1 cellular context compared by ENCODE assay signal in the genomic region with DNA sequence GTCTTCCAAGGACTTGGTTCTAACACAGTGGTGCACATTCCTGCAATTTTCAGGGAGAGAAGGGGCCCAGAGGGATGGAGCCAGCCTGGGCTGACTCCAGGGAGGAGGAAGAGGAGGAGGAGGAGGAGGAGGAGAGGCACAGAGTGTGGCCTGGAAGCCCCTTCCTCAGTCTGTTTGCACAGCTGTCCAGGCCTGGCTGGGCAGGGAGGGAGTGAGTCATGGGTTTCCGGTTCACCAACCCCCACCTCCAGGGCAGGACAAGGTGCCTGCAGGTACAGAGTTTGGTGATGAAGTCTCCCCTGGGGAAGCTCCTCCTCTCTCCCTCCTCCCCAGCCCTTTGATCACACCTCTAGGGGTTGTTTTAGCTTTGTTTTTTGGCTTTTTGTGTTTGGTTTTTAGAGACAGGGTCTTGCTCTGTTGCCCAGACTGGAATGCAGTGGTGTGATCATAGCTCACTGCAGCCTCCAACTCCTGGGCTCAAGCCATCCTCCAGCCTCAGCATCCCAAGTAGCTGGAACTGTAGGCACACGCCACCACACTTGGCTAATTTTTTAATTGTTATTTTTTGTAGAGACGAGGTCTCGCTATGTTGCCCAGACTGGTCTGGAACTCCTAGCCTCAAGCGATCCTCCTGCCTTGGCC.
TF ChIP-seq lines count a peak whose summit lies in the region.

No MANE protein-coding gene starts in this region.

TF ChIP-seq in HepG2, 621 proteins besides CTCF, POLR2A, EP300 and RAD21 (continued from another document):
- no peak for TF ChIP-seq TCF12 (IDR thresholded peaks at IDR 0.05)
- TF ChIP-seq TCF12 (CRISPR knock-in tag; IDR thresholded peaks at IDR 0.05), result peak; percentile 66; the same call in 1 of the 2 replicates
- no peak for TF ChIP-seq BRD4 (CRISPR knock-in tag; IDR thresholded peaks at IDR 0.05)
- TF ChIP-seq ZC3H4 (CRISPR knock-in tag; IDR thresholded peaks at IDR 0.05; ENCODE audit: borderline replicate concordance), result no peak
- TF ChIP-seq FOXA3 (CRISPR knock-in tag; IDR thresholded peaks at IDR 0.05), result peak; percentile 51; the same call in 1 of the 2 replicates
- TF ChIP-seq CBX1 (IDR thresholded peaks at IDR 0.05; ENCODE audit: low read depth), result no peak
- TF ChIP-seq, protein P1, sequence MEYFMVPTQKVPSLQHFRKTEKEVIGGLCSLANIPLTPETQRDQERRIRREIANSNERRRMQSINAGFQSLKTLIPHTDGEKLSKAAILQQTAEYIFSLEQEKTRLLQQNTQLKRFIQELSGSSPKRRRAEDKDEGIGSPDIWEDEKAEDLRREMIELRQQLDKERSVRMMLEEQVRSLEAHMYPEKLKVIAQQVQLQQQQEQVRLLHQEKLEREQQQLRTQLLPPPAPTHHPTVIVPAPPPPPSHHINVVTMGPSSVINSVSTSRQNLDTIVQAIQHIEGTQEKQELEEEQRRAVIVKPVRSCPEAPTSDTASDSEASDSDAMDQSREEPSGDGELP (IDR thresholded peaks at IDR 0.05; ENCODE audit: borderline replicate concordance, low read depth), result peak; percentile 94
- TF ChIP-seq ZNF263 (CRISPR knock-in tag; IDR thresholded peaks at IDR 0.05), result peak; percentile 97
- TF ChIP-seq, protein P2, sequence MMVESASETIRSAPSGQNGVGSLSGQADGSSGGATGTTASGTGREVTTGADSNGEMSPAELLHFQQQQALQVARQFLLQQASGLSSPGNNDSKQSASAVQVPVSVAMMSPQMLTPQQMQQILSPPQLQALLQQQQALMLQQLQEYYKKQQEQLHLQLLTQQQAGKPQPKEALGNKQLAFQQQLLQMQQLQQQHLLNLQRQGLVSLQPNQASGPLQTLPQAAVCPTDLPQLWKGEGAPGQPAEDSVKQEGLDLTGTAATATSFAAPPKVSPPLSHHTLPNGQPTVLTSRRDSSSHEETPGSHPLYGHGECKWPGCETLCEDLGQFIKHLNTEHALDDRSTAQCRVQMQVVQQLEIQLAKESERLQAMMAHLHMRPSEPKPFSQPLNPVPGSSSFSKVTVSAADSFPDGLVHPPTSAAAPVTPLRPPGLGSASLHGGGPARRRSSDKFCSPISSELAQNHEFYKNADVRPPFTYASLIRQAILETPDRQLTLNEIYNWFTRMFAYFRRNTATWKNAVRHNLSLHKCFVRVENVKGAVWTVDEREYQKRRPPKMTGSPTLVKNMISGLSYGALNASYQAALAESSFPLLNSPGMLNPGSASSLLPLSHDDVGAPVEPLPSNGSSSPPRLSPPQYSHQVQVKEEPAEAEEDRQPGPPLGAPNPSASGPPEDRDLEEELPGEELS (CRISPR knock-in tag; IDR thresholded peaks at IDR 0.05), result peak; percentile 23; the same call in 1 of the 2 replicates
- TF ChIP-seq, protein P3, sequence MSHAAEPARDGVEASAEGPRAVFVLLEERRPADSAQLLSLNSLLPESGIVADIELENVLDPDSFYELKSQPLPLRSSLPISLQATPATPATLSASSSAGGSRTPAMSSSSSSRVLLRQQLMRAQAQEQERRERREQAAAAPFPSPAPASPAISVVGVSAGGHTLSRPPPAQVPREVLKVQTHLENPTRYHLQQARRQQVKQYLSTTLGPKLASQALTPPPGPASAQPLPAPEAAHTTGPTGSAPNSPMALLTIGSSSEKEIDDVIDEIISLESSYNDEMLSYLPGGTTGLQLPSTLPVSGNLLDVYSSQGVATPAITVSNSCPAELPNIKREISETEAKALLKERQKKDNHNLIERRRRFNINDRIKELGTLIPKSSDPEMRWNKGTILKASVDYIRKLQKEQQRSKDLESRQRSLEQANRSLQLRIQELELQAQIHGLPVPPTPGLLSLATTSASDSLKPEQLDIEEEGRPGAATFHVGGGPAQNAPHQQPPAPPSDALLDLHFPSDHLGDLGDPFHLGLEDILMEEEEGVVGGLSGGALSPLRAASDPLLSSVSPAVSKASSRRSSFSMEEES (CRISPR knock-in tag; IDR thresholded peaks at IDR 0.05), result 0 out of 2 replicates have a peak, but pooled peaks have one; percentile 47
- TF ChIP-seq, protein P4, sequence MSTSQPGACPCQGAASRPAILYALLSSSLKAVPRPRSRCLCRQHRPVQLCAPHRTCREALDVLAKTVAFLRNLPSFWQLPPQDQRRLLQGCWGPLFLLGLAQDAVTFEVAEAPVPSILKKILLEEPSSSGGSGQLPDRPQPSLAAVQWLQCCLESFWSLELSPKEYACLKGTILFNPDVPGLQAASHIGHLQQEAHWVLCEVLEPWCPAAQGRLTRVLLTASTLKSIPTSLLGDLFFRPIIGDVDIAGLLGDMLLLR (CRISPR knock-in tag; IDR thresholded peaks at IDR 0.05), result no peak
- TF ChIP-seq, protein P5, sequence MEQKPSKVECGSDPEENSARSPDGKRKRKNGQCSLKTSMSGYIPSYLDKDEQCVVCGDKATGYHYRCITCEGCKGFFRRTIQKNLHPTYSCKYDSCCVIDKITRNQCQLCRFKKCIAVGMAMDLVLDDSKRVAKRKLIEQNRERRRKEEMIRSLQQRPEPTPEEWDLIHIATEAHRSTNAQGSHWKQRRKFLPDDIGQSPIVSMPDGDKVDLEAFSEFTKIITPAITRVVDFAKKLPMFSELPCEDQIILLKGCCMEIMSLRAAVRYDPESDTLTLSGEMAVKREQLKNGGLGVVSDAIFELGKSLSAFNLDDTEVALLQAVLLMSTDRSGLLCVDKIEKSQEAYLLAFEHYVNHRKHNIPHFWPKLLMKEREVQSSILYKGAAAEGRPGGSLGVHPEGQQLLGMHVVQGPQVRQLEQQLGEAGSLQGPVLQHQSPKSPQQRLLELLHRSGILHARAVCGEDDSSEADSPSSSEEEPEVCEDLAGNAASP (CRISPR knock-in tag; IDR thresholded peaks at IDR 0.05; ENCODE audit: borderline replicate concordance), result 0 out of 2 replicates have a peak, but pooled peaks have one; percentile 14
- no peak for TF ChIP-seq GTF2F1 (IDR thresholded peaks at IDR 0.05; ENCODE audit: low read length)
- TF ChIP-seq ZNF605 (CRISPR knock-in tag; IDR thresholded peaks at IDR 0.05), result no peak
- TF ChIP-seq, protein P6, sequence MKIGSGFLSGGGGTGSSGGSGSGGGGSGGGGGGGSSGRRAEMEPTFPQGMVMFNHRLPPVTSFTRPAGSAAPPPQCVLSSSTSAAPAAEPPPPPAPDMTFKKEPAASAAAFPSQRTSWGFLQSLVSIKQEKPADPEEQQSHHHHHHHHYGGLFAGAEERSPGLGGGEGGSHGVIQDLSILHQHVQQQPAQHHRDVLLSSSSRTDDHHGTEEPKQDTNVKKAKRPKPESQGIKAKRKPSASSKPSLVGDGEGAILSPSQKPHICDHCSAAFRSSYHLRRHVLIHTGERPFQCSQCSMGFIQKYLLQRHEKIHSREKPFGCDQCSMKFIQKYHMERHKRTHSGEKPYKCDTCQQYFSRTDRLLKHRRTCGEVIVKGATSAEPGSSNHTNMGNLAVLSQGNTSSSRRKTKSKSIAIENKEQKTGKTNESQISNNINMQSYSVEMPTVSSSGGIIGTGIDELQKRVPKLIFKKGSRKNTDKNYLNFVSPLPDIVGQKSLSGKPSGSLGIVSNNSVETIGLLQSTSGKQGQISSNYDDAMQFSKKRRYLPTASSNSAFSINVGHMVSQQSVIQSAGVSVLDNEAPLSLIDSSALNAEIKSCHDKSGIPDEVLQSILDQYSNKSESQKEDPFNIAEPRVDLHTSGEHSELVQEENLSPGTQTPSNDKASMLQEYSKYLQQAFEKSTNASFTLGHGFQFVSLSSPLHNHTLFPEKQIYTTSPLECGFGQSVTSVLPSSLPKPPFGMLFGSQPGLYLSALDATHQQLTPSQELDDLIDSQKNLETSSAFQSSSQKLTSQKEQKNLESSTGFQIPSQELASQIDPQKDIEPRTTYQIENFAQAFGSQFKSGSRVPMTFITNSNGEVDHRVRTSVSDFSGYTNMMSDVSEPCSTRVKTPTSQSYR (CRISPR knock-in tag; IDR thresholded peaks at IDR 0.05; ENCODE audit: borderline replicate concordance), result peak; percentile 60; the same call in 1 of the 2 replicates
- TF ChIP-seq RXRB (CRISPR knock-in tag; IDR thresholded peaks at IDR 0.05; ENCODE audit: borderline replicate concordance), result 0 out of 2 replicates have a peak, but pooled peaks have one; percentile 18
- TF ChIP-seq ZNF121 (CRISPR knock-in tag; IDR thresholded peaks at IDR 0.05), result 0 out of 2 replicates have a peak, but pooled peaks have one; percentile 56
- no peak for TF ChIP-seq FOXA1 (IDR thresholded peaks at IDR 0.05)
- TF ChIP-seq FOXA1 (CRISPR knock-in tag; IDR thresholded peaks at IDR 0.05), result peak; percentile 57
- TF ChIP-seq ETV5 (CRISPR knock-in tag; IDR thresholded peaks at IDR 0.05; ENCODE audit: borderline replicate concordance), result peak; percentile 90
- TF ChIP-seq GTF3A (CRISPR knock-in tag; conservative IDR thresholded peaks at IDR 0.05), result no peak
- TF ChIP-seq, protein P7, sequence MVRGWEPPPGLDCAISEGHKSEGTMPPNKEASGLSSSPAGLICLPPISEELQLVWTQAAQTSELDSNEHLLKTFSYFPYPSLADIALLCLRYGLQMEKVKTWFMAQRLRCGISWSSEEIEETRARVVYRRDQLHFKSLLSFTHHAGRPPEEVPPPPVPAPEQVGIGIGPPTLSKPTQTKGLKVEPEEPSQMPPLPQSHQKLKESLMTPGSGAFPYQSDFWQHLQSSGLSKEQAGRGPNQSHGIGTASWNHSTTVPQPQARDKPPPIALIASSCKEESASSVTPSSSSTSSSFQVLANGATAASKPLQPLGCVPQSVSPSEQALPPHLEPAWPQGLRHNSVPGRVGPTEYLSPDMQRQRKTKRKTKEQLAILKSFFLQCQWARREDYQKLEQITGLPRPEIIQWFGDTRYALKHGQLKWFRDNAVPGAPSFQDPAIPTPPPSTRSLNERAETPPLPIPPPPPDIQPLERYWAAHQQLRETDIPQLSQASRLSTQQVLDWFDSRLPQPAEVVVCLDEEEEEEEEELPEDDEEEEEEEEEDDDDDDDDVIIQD (CRISPR knock-in tag; IDR thresholded peaks at IDR 0.05; ENCODE audit: low read depth), result peak; percentile 24; the same call in 1 of the 2 replicates
- TF ChIP-seq ISX (CRISPR knock-in tag; conservative IDR thresholded peaks at IDR 0.05), result no peak
- no peak for TF ChIP-seq ZNF547 (CRISPR knock-in tag; IDR thresholded peaks at IDR 0.05)
- TF ChIP-seq, protein P8, sequence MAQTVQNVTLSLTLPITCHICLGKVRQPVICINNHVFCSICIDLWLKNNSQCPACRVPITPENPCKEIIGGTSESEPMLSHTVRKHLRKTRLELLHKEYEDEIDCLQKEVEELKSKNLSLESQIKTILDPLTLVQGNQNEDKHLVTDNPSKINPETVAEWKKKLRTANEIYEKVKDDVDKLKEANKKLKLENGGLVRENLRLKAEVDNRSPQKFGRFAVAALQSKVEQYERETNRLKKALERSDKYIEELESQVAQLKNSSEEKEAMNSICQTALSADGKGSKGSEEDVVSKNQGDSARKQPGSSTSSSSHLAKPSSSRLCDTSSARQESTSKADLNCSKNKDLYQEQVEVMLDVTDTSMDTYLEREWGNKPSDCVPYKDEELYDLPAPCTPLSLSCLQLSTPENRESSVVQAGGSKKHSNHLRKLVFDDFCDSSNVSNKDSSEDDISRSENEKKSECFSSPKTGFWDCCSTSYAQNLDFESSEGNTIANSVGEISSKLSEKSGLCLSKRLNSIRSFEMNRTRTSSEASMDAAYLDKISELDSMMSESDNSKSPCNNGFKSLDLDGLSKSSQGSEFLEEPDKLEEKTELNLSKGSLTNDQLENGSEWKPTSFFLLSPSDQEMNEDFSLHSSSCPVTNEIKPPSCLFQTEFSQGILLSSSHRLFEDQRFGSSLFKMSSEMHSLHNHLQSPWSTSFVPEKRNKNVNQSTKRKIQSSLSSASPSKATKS (CRISPR knock-in tag; IDR thresholded peaks at IDR 0.05), result no peak
- peak; percentile 42 for TF ChIP-seq SAP130 (CRISPR knock-in tag; IDR thresholded peaks at IDR 0.05; ENCODE audit: low read depth)
- TF ChIP-seq, protein P9, sequence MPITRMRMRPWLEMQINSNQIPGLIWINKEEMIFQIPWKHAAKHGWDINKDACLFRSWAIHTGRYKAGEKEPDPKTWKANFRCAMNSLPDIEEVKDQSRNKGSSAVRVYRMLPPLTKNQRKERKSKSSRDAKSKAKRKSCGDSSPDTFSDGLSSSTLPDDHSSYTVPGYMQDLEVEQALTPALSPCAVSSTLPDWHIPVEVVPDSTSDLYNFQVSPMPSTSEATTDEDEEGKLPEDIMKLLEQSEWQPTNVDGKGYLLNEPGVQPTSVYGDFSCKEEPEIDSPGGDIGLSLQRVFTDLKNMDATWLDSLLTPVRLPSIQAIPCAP (CRISPR knock-in tag; IDR thresholded peaks at IDR 0.05; ENCODE audit: low read depth), result no peak
- no peak for TF ChIP-seq MED8 (CRISPR knock-in tag; IDR thresholded peaks at IDR 0.05; ENCODE audit: insufficient replicate concordance)
- no peak for TF ChIP-seq KLF11 (CRISPR knock-in tag; IDR thresholded peaks at IDR 0.05)
- peak; percentile 91 for TF ChIP-seq FOSL2 (CRISPR knock-in tag; IDR thresholded peaks at IDR 0.05)
- no peak for TF ChIP-seq CC2D1A (CRISPR knock-in tag; IDR thresholded peaks at IDR 0.05)
- no peak for TF ChIP-seq NFKBIZ (CRISPR knock-in tag; IDR thresholded peaks at IDR 0.05)
- no peak for TF ChIP-seq KAT8 (CRISPR knock-in tag; IDR thresholded peaks at IDR 0.05)
- peak; percentile 30; the same call in 1 of the 2 replicates for TF ChIP-seq GATAD2A (CRISPR knock-in tag; IDR thresholded peaks at IDR 0.05)
- no peak for TF ChIP-seq ATRX (CRISPR knock-in tag; IDR thresholded peaks at IDR 0.05; ENCODE audit: borderline replicate concordance)
- TF ChIP-seq YEATS4 (CRISPR knock-in tag; IDR thresholded peaks at IDR 0.05; ENCODE audit: borderline replicate concordance), result no peak
- TF ChIP-seq, protein P10, sequence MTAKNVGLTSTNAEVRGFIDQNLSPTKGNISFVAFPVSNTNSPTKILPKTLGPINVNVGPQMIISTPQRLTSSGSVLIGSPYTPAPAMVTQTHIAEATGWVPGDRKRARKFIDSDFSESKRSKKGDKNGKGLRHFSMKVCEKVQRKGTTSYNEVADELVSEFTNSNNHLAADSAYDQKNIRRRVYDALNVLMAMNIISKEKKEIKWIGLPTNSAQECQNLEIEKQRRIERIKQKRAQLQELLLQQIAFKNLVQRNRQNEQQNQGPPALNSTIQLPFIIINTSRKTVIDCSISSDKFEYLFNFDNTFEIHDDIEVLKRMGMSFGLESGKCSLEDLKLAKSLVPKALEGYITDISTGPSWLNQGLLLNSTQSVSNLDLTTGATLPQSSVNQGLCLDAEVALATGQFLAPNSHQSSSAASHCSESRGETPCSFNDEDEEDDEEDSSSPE (CRISPR knock-in tag; IDR thresholded peaks at IDR 0.05), result no peak
- peak; percentile 41; the same call in 1 of the 2 replicates for TF ChIP-seq GABPB1 (CRISPR knock-in tag; IDR thresholded peaks at IDR 0.05)
- TF ChIP-seq ERF (CRISPR knock-in tag; IDR thresholded peaks at IDR 0.05), result 0 out of 2 replicates have a peak, but pooled peaks have one; percentile 29
